Comparison of ENCODE assay signal across 8 cellular contexts in the genomic region with DNA sequence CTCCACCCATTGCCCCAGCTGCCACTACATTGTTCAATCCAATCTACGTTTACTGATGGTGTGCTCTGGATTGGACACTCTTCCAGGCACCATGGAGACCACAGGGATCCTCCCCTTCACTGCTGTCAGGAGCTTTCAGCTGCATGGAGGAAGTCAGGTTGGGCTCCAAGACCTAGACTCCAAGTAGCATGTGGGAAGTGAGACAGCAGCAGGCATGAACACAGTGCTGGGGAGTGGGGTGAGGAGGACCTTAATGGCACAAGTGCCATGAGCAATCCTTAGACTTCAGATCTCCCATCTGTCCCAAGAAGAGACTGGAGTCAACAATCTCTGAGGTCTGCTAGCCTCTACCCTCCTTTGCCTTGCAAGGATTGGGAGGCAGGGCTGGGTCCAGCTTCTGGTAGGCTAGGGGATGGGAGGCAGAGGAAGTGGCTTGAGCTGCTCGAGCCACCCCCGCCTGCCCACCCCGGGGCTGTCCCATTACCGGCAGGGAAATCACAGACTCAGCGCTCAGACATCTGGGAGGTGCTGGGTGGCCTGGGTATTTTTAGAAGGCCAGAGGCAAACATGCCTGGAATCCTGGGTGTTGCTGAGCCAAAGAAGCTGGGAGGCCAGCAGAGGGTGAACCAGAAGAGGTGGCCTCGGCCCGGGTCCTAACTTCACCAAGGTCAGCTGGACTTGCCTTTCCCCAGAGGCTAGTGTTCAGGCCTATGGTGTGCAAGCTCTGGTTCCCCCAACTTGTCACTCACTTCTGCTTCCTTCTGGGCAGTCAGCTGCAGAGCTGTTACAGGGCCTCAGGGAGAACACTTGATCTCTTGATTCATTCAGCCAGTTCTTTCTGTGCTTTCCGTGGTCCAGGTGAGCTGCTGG. TPM values are rescaled to one million over a fixed set of nuclear protein-coding genes. Genes with fewer than 3 reads are reported as not detected.
A peak's percentile ranks its signal among the peaks of the same experiment; 100 is the strongest.
DNase-seq lines count a peak whose midpoint lies in the region; ATAC-seq, FAIRE-seq and TF ChIP-seq lines count a peak whose summit lies in the region.

No MANE protein-coding gene starts in this region.

- no peak for TF ChIP-seq CTCF in GM12875 (IDR thresholded peaks at IDR 0.05; ENCODE audit: borderline replicate concordance, insufficient read depth, low read depth, low read length)
- no peak for TF ChIP-seq CTCF in SK-N-SH (IDR thresholded peaks at IDR 0.05)
- no peak for TF ChIP-seq CTCF in kidney (IDR thresholded peaks at IDR 0.05; ENCODE audit: borderline replicate concordance, extremely low read depth, insufficient read depth)
- TF ChIP-seq CTCF in uterus (IDR thresholded peaks at IDR 0.05) = no peak

- WGBS in SK-N-SH (ENCODE audit: low lambda C conversion rate) = 80% methylated on average over 2 of the region's 9 CpGs

- TF ChIP-seq POLR2A in uterus (IDR thresholded peaks at IDR 0.05) = no peak

- peak overlapping the region; percentile 14; the same call in 1 of the 2 replicates for H2AFZ ChIP-seq in SK-N-SH (ENCODE audit: low read depth)

- intact Hi-C loops in kidney (cut with DNase I) = no loop called here
- intact Hi-C loops in uterus (cut with DNase I; ENCODE audit: low total_unique reads) = no loop called here

- no peak overlapping the region for H3K27ac ChIP-seq in SK-N-SH (ENCODE audit: low read depth in 2 of 2, low read length in 1 of 2)
- H3K27ac ChIP-seq in kidney (ENCODE audit: low read depth in 2 of 2, low read length in 2 of 2) = peak overlapping the region; percentile 28 to 34
- H3K27ac ChIP-seq in uterus = peak overlapping the region; percentile 2 to 9

- H3K4me2 ChIP-seq in SK-N-SH = no peak overlapping the region

- DNase-seq in SK-N-SH (peak; percentile 21), kidney (peak; percentile 91), uterus (peak in 1 of 2 donors; percentile 24), activated T-cell treated with anti-CD3 and anti-CD28 coated beads for 4 hours (no peak), occipital lobe (lab: John Stamatoyannopoulos, UW) (no peak)
- no peak for DNase-seq in activated CD4-positive, alpha-beta T cell treated with anti-CD3 and anti-CD28 coated beads, Interleukin-2, amount 50 U/mL, for 4 hours

- peaks cover 9 to 25% of the 10 kb centered on the region in 2 experiments; a peak in 2 of 4 replicates for H3K4me1 ChIP-seq in SK-N-SH (ENCODE audit: control insufficient read depth in 1 of 2, insufficient read depth in 2 of 2, low read depth in 1 of 2, low read length in 1 of 2)
- peaks cover 18 to 19% of the 10 kb centered on the region in 2 donors for H3K4me1 ChIP-seq in kidney (ENCODE audit: control insufficient read depth in 1 of 2, insufficient read depth in 1 of 2, low read depth in 1 of 2, low read length in 2 of 2)
- H3K4me1 ChIP-seq in uterus = no peaks in the 10 kb centered on the region

- H3K79me2 ChIP-seq in SK-N-SH (ENCODE audit: insufficient read depth) = no peaks in the 10 kb centered on the region

- H4K20me1 ChIP-seq in SK-N-SH (ENCODE audit: insufficient read depth) = no peaks in the 10 kb centered on the region

- H3K9ac ChIP-seq in SK-N-SH = no peak overlapping the region
- H3K9ac ChIP-seq in kidney (ENCODE audit: low read length in 2 of 2) = peak overlapping the region in 1 of 2 donors; percentile 29

- H3K9me3 ChIP-seq in SK-N-SH (no peaks in the 10 kb centered on the region), kidney (ENCODE audit: control insufficient read depth in 1 of 2, low read length in 2 of 2) (no peaks in the 10 kb centered on the region), uterus (no peaks in the 10 kb centered on the region)

- POLR2A ChIA-PET in SK-N-SH (lab: Yijun Ruan, JAX) = no interaction called here

- no peak for FAIRE-seq in kidney (lab: Jason Lieb, UNC)

- H3K4me3 ChIP-seq in GM12875 (ENCODE audit: low read depth, low read length) (peak overlapping the region; percentile 48), SK-N-SH (ENCODE audit: low read depth in 2 of 2, low read length in 1 of 2) (no peak overlapping the region), kidney (ENCODE audit: low read length in 2 of 2) (peak overlapping the region in 1 of 2 donors; percentile 10), uterus (no peak overlapping the region)

- no peak for TF ChIP-seq EP300 in SK-N-SH (IDR thresholded peaks at IDR 0.05; ENCODE audit: borderline replicate concordance in 1 of 2, low read depth in 1 of 2, low read length in 1 of 2)

- H3K27me3 ChIP-seq in SK-N-SH (ENCODE audit: insufficient read depth) (no peaks in the 10 kb centered on the region), uterus (no peaks in the 10 kb centered on the region)

- TF ChIP-seq RAD21 in SK-N-SH (IDR thresholded peaks at IDR 0.05; ENCODE audit: low read length) = no peak

- CTCF ChIA-PET in SK-N-SH (lab: Yijun Ruan, JAX) = interaction anchor here (1.2 to 8.0 kb wide), 7 partner anchors 9 to 326 kb away, joined by 3 to 63 read pairs (median 3); a partner anchor contains a TSS

- H3F3A ChIP-seq in SK-N-SH (replicated peaks; ENCODE audit: insufficient read depth) = no peaks in the 10 kb centered on the region

- H3K9me2 ChIP-seq in SK-N-SH = no peaks in the 10 kb centered on the region

- ATAC-seq in HG02678 (IDR thresholded peaks at IDR 0.05; ENCODE audit: unreplicated experiment) = peak; percentile 35

- H3K36me3 ChIP-seq in SK-N-SH (replicated peaks in 1 of 2; ENCODE audit: control insufficient read depth in 1 of 2, insufficient read depth in 2 of 2, low read length in 1 of 2) = no peaks in the 10 kb centered on the region
- no peaks in the 10 kb centered on the region for H3K36me3 ChIP-seq in kidney (ENCODE audit: control insufficient read depth in 1 of 2, insufficient read depth in 2 of 2, low read length in 2 of 2)
- H3K36me3 ChIP-seq in uterus = no peaks in the 10 kb centered on the region

TF ChIP-seq in SK-N-SH, 30 proteins besides CTCF, POLR2A, EP300 and RAD21 (continues in another document):
- TF ChIP-seq EZH2phosphoT487 (IDR thresholded peaks at IDR 0.05; ENCODE audit: borderline replicate concordance, low read depth) = no peak
- TF ChIP-seq, protein P1, sequence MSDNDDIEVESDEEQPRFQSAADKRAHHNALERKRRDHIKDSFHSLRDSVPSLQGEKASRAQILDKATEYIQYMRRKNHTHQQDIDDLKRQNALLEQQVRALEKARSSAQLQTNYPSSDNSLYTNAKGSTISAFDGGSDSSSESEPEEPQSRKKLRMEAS (IDR thresholded peaks at IDR 0.05; ENCODE audit: low read depth) = no peak
- TF ChIP-seq, protein P2, sequence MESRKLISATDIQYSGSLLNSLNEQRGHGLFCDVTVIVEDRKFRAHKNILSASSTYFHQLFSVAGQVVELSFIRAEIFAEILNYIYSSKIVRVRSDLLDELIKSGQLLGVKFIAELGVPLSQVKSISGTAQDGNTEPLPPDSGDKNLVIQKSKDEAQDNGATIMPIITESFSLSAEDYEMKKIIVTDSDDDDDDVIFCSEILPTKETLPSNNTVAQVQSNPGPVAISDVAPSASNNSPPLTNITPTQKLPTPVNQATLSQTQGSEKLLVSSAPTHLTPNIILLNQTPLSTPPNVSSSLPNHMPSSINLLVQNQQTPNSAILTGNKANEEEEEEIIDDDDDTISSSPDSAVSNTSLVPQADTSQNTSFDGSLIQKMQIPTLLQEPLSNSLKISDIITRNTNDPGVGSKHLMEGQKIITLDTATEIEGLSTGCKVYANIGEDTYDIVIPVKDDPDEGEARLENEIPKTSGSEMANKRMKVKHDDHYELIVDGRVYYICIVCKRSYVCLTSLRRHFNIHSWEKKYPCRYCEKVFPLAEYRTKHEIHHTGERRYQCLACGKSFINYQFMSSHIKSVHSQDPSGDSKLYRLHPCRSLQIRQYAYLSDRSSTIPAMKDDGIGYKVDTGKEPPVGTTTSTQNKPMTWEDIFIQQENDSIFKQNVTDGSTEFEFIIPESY (IDR thresholded peaks at IDR 0.05; ENCODE audit: borderline replicate concordance, low read depth) = no peak
- TF ChIP-seq MEF2A (IDR thresholded peaks at IDR 0.05; ENCODE audit: borderline replicate concordance, low read depth) = no peak
- TF ChIP-seq TCF12 (IDR thresholded peaks at IDR 0.05) = no peak
- TF ChIP-seq, protein P3, sequence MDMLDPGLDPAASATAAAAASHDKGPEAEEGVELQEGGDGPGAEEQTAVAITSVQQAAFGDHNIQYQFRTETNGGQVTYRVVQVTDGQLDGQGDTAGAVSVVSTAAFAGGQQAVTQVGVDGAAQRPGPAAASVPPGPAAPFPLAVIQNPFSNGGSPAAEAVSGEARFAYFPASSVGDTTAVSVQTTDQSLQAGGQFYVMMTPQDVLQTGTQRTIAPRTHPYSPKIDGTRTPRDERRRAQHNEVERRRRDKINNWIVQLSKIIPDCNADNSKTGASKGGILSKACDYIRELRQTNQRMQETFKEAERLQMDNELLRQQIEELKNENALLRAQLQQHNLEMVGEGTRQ (IDR thresholded peaks at IDR 0.05; ENCODE audit: borderline replicate concordance, low read depth, low read length) = no peak
- TF ChIP-seq YY1 (IDR thresholded peaks at IDR 0.05; ENCODE audit: low read depth) = no peak
- no peak for TF ChIP-seq TAF1 (IDR thresholded peaks at IDR 0.05; ENCODE audit: borderline replicate concordance, low read depth, low read length)
- TF ChIP-seq MXI1 (IDR thresholded peaks at IDR 0.05; ENCODE audit: low read depth, low read length) = no peak
- no peak for TF ChIP-seq JUND (IDR thresholded peaks at IDR 0.05)
- TF ChIP-seq NRF1 (IDR thresholded peaks at IDR 0.05; ENCODE audit: low read depth, low read length) = no peak
- no peak for TF ChIP-seq TEAD4 (IDR thresholded peaks at IDR 0.05; ENCODE audit: borderline replicate concordance, insufficient read depth)
- TF ChIP-seq RCOR1 (IDR thresholded peaks at IDR 0.05; ENCODE audit: low read length) = no peak

RNA-seq across cellular contexts. Expression of a gene that starts 15.3 kb away (rescaled TPM):
- polyA plus RNA-seq in SK-N-SH (2012; rRNA removed) (10.4 and 12.7 TPM in 2 replicates), kidney (ENCODE audit: insufficient read depth, low read depth, low replicate concordance) (8.0 TPM)
- polyA plus RNA-seq in SK-N-SH (2012; cell fraction: cytosol; rRNA removed) = 13.0 and 13.2 TPM in 2 replicates
- polyA plus RNA-seq in SK-N-SH (2012; cell fraction: nucleus; rRNA removed) = 11.8 and 20.3 TPM in 2 replicates
- total RNA-seq in kidney (58.7 TPM), uterus (10 to 100 TPM; 13.6 to 73.9 (median 27.7) TPM), occipital lobe (46.6 TPM)

Comparison
In these comparisons a context has a peak if more than half of its experiments do, and no peak if none do; other contexts are left out.
1. DNase-seq: peak in SK-N-SH (single experiment) and kidney (single experiment); none in activated T-cell treated with anti-CD3 and anti-CD28 coated beads for 4 hours (single experiment), activated CD4-positive, alpha-beta T cell treated with anti-CD3 and anti-CD28 coated beads, Interleukin-2, amount 50 U/mL, for 4 hours (0 of 2) and occipital lobe (single experiment).
2. H3K27ac ChIP-seq: peak in kidney (2 of 2) and uterus (2 of 2); none in SK-N-SH (0 of 2).